ENCODE assay signal across 24 cellular contexts in genomic region chr4:153553820-153554173, GRCh38.
A peak's percentile ranks its signal among the peaks of the same experiment; 100 is the strongest.
DNase-seq lines count a peak whose midpoint lies in the region; ATAC-seq and TF ChIP-seq lines count a peak whose summit lies in the region.
"Had no signal": no experiment of that assay in that cellular context is flagged by ENCODE, and none has a peak within 500 bp of the region (broad histone marks: within the 10 kb centered on the region; RNA-seq: fewer than 3 reads in every experiment).

No MANE protein-coding gene starts in this region.

- peak overlapping the region; percentile 31; the same call in 1 of the 2 replicates for H3K4me2 ChIP-seq in BLaER1
- H3K4me2 ChIP-seq: neural progenitor cell had no signal

- peaks cover 16 to 26% of the 10 kb centered on the region in 2 donors for H3K4me1 Mint-ChIP-seq in stimulated activated naive B cell treated with anti-CD40 and anti-IgM and Interleukin-4, amounts not matched to agents 10 μg/mL and 1 μg/mL and 100 μg/mL, for 72 hours
- H3K4me1 Mint-ChIP-seq in Caco-2 (ENCODE audit: low read depth, unreplicated experiment): peaks cover 6% of the 10 kb centered on the region
- H3K4me1 Mint-ChIP-seq in activated naive CD4-positive, alpha-beta T cell treated with anti-CD3 and anti-CD28 coated beads for 36 hours (ENCODE audit: low read depth): peaks cover 51% of the 10 kb centered on the region

- H3K27ac Mint-ChIP-seq in stimulated activated naive B cell treated with anti-CD40 and anti-IgM and Interleukin-4, amounts not matched to agents 10 μg/mL and 1 μg/mL and 100 μg/mL, for 72 hours: peak overlapping the region; percentile 42
- H3K27ac Mint-ChIP-seq in Caco-2 (ENCODE audit: unreplicated experiment): no peak overlapping the region
- H3K27ac Mint-ChIP-seq in activated naive CD4-positive, alpha-beta T cell treated with anti-CD3 and anti-CD28 coated beads for 36 hours: no peak overlapping the region
- H3K27ac Mint-ChIP-seq: neural progenitor cell; T-helper 1 cell treated with Interleukin-12 subunit alpha and Interleukin-12 subunit beta and Interleukin-4 antibody, amounts not matched to agents 30 μg/mL and 1 μg/mL, for 36 hours had no signal

- no peak overlapping the region for H3K4me3 Mint-ChIP-seq in stimulated activated naive B cell treated with anti-CD40 and anti-IgM and Interleukin-4, amounts not matched to agents 10 μg/mL and 1 μg/mL and 100 μg/mL, for 72 hours
- H3K4me3 Mint-ChIP-seq in Caco-2 (ENCODE audit: unreplicated experiment): no peak overlapping the region
- no peak overlapping the region for H3K4me3 Mint-ChIP-seq in activated naive CD4-positive, alpha-beta T cell treated with anti-CD3 and anti-CD28 coated beads for 36 hours
- H3K4me3 Mint-ChIP-seq: CD4-positive, CD25-positive, alpha-beta regulatory T cell; central memory CD8-positive, alpha-beta T cell; neural progenitor cell; T-helper 1 cell treated with Interleukin-12 subunit alpha and Interleukin-12 subunit beta and Interleukin-4 antibody, amounts not matched to agents 30 μg/mL and 1 μg/mL, for 36 hours had no signal

- H3K4me3 ChIP-seq in BLaER1 (no peak overlapping the region), right cardiac atrium (ENCODE audit: low read length) (peak overlapping the region; percentile 47), breast epithelium (no peak overlapping the region), Caco-2 (ENCODE audit: low read depth, low read length) (no peak overlapping the region)
- H3K4me3 ChIP-seq: neural progenitor cell, stomach had no signal

- intact Hi-C loops in right cardiac atrium (cut with DNase I) (no loop called here), breast epithelium (cut with DNase I; ENCODE audit: low total_unique reads) (no loop called here), Caco-2 (cut with micrococcal nuclease; ENCODE audit: unreplicated experiment) (no loop called here)
- intact Hi-C loops in activated naive CD4-positive, alpha-beta T cell treated with anti-CD3 and anti-CD28 coated beads for 36 hours (cut with micrococcal nuclease): loop anchor here (2.0 kb wide), 1 partner anchor 25 kb away; no protein-coding TSS in a partner anchor

- no peak overlapping the region for H3K9ac ChIP-seq in BLaER1
- H3K9ac ChIP-seq: neural progenitor cell had no signal

- peaks cover 87% of the 10 kb centered on the region for H3K36me3 ChIP-seq in BLaER1
- no peaks in the 10 kb centered on the region for H3K36me3 ChIP-seq in breast epithelium
- H3K36me3 ChIP-seq in Caco-2 (ENCODE audit: control insufficient read depth, insufficient read depth, low read length): no peaks in the 10 kb centered on the region
- H3K36me3 ChIP-seq: neural progenitor cell had no signal

- H3K36me3 Mint-ChIP-seq in stimulated activated naive B cell treated with anti-CD40 and anti-IgM and Interleukin-4, amounts not matched to agents 10 μg/mL and 1 μg/mL and 100 μg/mL, for 72 hours: peaks cover 10 to 31% of the 10 kb centered on the region in 2 donors
- H3K36me3 Mint-ChIP-seq in Caco-2 (ENCODE audit: insufficient read depth, unreplicated experiment): peaks cover 5% of the 10 kb centered on the region
- H3K36me3 Mint-ChIP-seq in activated naive CD4-positive, alpha-beta T cell treated with anti-CD3 and anti-CD28 coated beads for 36 hours (ENCODE audit: low read depth): peaks cover 31% of the 10 kb centered on the region

- H3K27me3 ChIP-seq in BLaER1 (no peaks in the 10 kb centered on the region), right cardiac atrium (ENCODE audit: control insufficient read depth, insufficient read depth) (no peaks in the 10 kb centered on the region), breast epithelium (no peaks in the 10 kb centered on the region), Caco-2 (replicated peaks; ENCODE audit: control insufficient read depth, insufficient read depth, low read length) (no peaks in the 10 kb centered on the region)
- H3K27me3 ChIP-seq: neural progenitor cell, stomach had no signal

- CTCF ChIA-PET in Caco-2 (lab: Charles Lee): no interaction called here
- CTCF ChIA-PET in activated naive CD4-positive, alpha-beta T cell treated with anti-CD3 and anti-CD28 coated beads for 36 hours (lab: Charles Lee): no interaction called here

- DNase-seq in right cardiac atrium: no peak
- no peak for DNase-seq in stimulated activated naive B cell treated with anti-CD40 and anti-IgM and Interleukin-4, amounts not matched to agents 10 μg/mL and 1 μg/mL and 100 μg/mL, for 72 hours
- DNase-seq in breast epithelium (ENCODE audit: low spot score in 2 of 2): no peak
- no peak for DNase-seq in Caco-2
- DNase-seq in activated naive CD4-positive, alpha-beta T cell treated with anti-CD3 and anti-CD28 coated beads for 36 hours: no peak
- DNase-seq in NCI-H510A (lab: John Stamatoyannopoulos, UW): no peak
- DNase-seq: activated CD4-positive, alpha-beta T cell treated with anti-CD3 and anti-CD28 coated beads for 48 hours; activated effector memory CD4-positive, alpha-beta T cell treated with Interleukin-2 at 50 U/mL for 16 hours; amniotic stem cell; CD4-positive, CD25-positive, alpha-beta regulatory T cell; GF-D8; GOT3; midbrain; NCI-H1694; NCI-H2171 treated with DMSO at 0.1 percent for 48 hours; SHP77 treated with DMSO at 0.1 percent for 48 hours; stimulated activated CD4-positive, alpha-beta T cell treated with anti-CD3 and anti-CD28 coated beads, Interleukin-4, amount 100 ng/mL, for 4 hours; stomach had no signal

- H3K27ac ChIP-seq in BLaER1: 0 out of 2 replicates have a peak overlapping the region, but pooled peaks have one; percentile 22
- H3K27ac ChIP-seq in right cardiac atrium (ENCODE audit: low read length): no peak overlapping the region
- no peak overlapping the region for H3K27ac ChIP-seq in breast epithelium
- H3K27ac ChIP-seq: neural progenitor cell had no signal

- no TSS peak for BruUV-seq in Caco-2 (replicated peaks; lab: Mats Ljungman, UMichigan)

- H3K9me3 Mint-ChIP-seq in stimulated activated naive B cell treated with anti-CD40 and anti-IgM and Interleukin-4, amounts not matched to agents 10 μg/mL and 1 μg/mL and 100 μg/mL, for 72 hours: no peaks in the 10 kb centered on the region
- H3K9me3 Mint-ChIP-seq in Caco-2 (ENCODE audit: unreplicated experiment): no peaks in the 10 kb centered on the region
- H3K9me3 Mint-ChIP-seq in activated naive CD4-positive, alpha-beta T cell treated with anti-CD3 and anti-CD28 coated beads for 36 hours: no peaks in the 10 kb centered on the region
- H3K9me3 Mint-ChIP-seq: CD4-positive, CD25-positive, alpha-beta regulatory T cell; central memory CD8-positive, alpha-beta T cell; neural progenitor cell; T-helper 1 cell treated with Interleukin-12 subunit alpha and Interleukin-12 subunit beta and Interleukin-4 antibody, amounts not matched to agents 30 μg/mL and 1 μg/mL, for 36 hours had no signal

- no peaks in the 10 kb centered on the region for H3K27me3 Mint-ChIP-seq in stimulated activated naive B cell treated with anti-CD40 and anti-IgM and Interleukin-4, amounts not matched to agents 10 μg/mL and 1 μg/mL and 100 μg/mL, for 72 hours
- H3K27me3 Mint-ChIP-seq in Caco-2 (ENCODE audit: insufficient read depth, unreplicated experiment): no peaks in the 10 kb centered on the region
- no peaks in the 10 kb centered on the region for H3K27me3 Mint-ChIP-seq in activated naive CD4-positive, alpha-beta T cell treated with anti-CD3 and anti-CD28 coated beads for 36 hours (ENCODE audit: low read depth)
- H3K27me3 Mint-ChIP-seq: CD4-positive, CD25-positive, alpha-beta regulatory T cell; central memory CD8-positive, alpha-beta T cell had no signal

- ATAC-seq in SK-N-SH treated with all-trans-retinoic acid at 6 μM for 48 hours (peak; percentile 65), right cardiac atrium (peak; percentile 42 to 61)
- no peak for ATAC-seq in stimulated activated naive B cell treated with anti-CD40 and anti-IgM and Interleukin-4, amounts not matched to agents 10 μg/mL and 1 μg/mL and 100 μg/mL, for 72 hours (replicated peaks)
- ATAC-seq: esophagus mucosa had no signal

- no peak for TF ChIP-seq CTCF in breast epithelium (IDR thresholded peaks at IDR 0.05)
- no peak for TF ChIP-seq CTCF in Caco-2 (IDR thresholded peaks at IDR 0.05; ENCODE audit: insufficient read depth in 1 of 2, low read depth in 1 of 2, low read length in 1 of 2, severe bottlenecking in 1 of 2, unreplicated experiment in 1 of 2)

- POLR2A ChIA-PET in Caco-2 (lab: Charles Lee): interaction anchor here (1.2 kb wide), 1 partner anchor 12 kb away, joined by 3 read pairs; no protein-coding TSS in a partner anchor

- TF ChIP-seq POLR2A in breast epithelium (IDR thresholded peaks at IDR 0.05): no peak

- H3K4me1 ChIP-seq in BLaER1 (peaks cover 30% of the 10 kb centered on the region), right cardiac atrium (ENCODE audit: control insufficient read depth, insufficient read depth, low read length) (peaks cover 3% of the 10 kb centered on the region), breast epithelium (no peaks in the 10 kb centered on the region), Caco-2 (no peaks in the 10 kb centered on the region)

- H3K9me3 ChIP-seq in BLaER1 (no peaks in the 10 kb centered on the region), right cardiac atrium (ENCODE audit: control insufficient read depth, low read length) (no peaks in the 10 kb centered on the region), breast epithelium (no peaks in the 10 kb centered on the region), Caco-2 (no peaks in the 10 kb centered on the region)
- H3K9me3 ChIP-seq: stomach had no signal

- H4K20me1 ChIP-seq in BLaER1: peaks cover 99% of the 10 kb centered on the region

TF ChIP-seq in SK-N-SH treated with all-trans-retinoic acid at 6 μM for 48 hours, 23 proteins besides CTCF, POLR2A, EP300 and RAD21:
- TF ChIP-seq TCF4 (CRISPR knock-in tag; IDR thresholded peaks at IDR 0.05; ENCODE audit: borderline replicate concordance) (no peak), ZFP3 (CRISPR knock-in tag; IDR thresholded peaks at IDR 0.05) (no peak), CSDC2 (CRISPR knock-in tag; IDR thresholded peaks at IDR 0.05) (no peak), ESRRG (CRISPR knock-in tag; IDR thresholded peaks at IDR 0.05) (no peak), GLIS3 (CRISPR knock-in tag; IDR thresholded peaks at IDR 0.05) (no peak), PATZ1 (CRISPR knock-in tag; IDR thresholded peaks at IDR 0.05; ENCODE audit: borderline replicate concordance) (no peak)

Comparison
In these comparisons a context has a peak if more than half of its experiments do, and no peak if none do; other contexts are left out.
1. ATAC-seq: peak in SK-N-SH treated with all-trans-retinoic acid at 6 μM for 48 hours (single experiment) and right cardiac atrium (2 of 2); none in stimulated activated naive B cell treated with anti-CD40 and anti-IgM and Interleukin-4, amounts not matched to agents 10 μg/mL and 1 μg/mL and 100 μg/mL, for 72 hours (0 of 2).